ENCODE assay signal across 17 cellular contexts in the genomic region with DNA sequence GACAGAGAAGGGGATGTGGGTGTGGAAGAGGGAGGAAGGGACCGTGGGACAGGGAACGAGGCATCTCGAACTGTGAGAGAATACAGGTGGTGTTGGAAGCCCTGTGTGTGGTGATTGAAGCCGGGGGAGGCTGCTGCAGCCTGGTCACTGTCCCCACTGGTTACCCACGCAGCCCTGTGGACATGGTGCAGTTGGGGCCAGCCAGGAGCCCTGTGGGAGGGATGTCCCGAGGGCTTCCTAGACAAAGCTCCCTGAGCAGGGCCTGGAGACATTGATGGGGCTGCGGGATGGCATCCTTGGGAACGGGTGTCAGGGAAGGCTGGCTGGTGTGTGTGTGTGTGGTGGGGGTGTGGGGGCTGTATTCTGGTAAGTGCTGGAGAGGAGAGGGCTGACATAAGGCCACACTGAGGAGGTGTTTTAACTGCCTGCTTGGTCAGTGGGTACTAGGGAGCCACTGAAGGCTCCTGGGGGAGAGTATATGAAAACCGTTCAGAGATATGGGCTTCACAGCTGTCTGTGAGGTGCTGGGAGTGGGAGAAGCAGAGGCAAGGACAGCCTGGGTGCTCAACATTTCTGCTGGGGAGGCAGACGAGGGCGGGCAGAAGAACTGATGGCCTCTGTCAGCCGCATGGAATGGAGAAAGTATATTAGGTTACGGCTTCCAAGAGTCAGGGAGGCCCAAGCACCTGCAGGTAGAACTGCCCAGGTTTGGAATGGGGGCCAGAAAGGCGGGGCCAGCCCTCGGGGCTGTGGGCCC. TPM values are rescaled to one million over a fixed set of nuclear protein-coding genes. Genes with fewer than 3 reads are reported as not detected.
DNase-seq lines count a peak whose midpoint lies in the region; ATAC-seq and TF ChIP-seq lines count a peak whose summit lies in the region.
"Had no signal": no experiment of that assay in that cellular context is flagged by ENCODE, and none has a peak within 500 bp of the region (broad histone marks: within the 10 kb centered on the region; RNA-seq: fewer than 3 reads in every experiment).

No MANE protein-coding gene starts in this region.

- H3K4me1 ChIP-seq in RWPE2 (ENCODE audit: insufficient read depth, poor library complexity, severe bottlenecking) (no peaks in the 10 kb centered on the region), lower lobe of right lung (peaks cover 18% of the 10 kb centered on the region), skeletal muscle tissue (ENCODE audit: control insufficient read depth in 3 of 3, insufficient read depth in 3 of 3, low read length in 3 of 3) (peaks cover 84 to 95% (median 92%) of the 10 kb centered on the region in 3 donors)
- H3K4me1 ChIP-seq: SJCRH30 had no signal

- H3K36me3 ChIP-seq in RWPE2 (ENCODE audit: low read depth) (no peaks in the 10 kb centered on the region), lower lobe of right lung (no peaks in the 10 kb centered on the region), skeletal muscle tissue (ENCODE audit: control insufficient read depth in 3 of 3, insufficient read depth in 3 of 3, low read length in 3 of 3) (no peaks in the 10 kb centered on the region)
- H3K36me3 ChIP-seq: SJCRH30 had no signal

- H3K27ac Mint-ChIP-seq in chondrocyte (ENCODE audit: unreplicated experiment): peak overlapping the region; percentile 30
- H3K27ac Mint-ChIP-seq: activated CD4-positive, alpha-beta T cell treated with anti-CD3 and anti-CD28 coated beads for 36 hours; HFFc6 had no signal

- intact Hi-C loops in lower lobe of right lung (cut with DNase I): no loop called here

- no peaks in the 10 kb centered on the region for H3K27me3 ChIP-seq in RWPE2 (ENCODE audit: insufficient read depth, poor library complexity, severe bottlenecking)
- no peaks in the 10 kb centered on the region for H3K27me3 ChIP-seq in lower lobe of right lung (ENCODE audit: low read depth)
- no peaks in the 10 kb centered on the region for H3K27me3 ChIP-seq in skeletal muscle tissue (ENCODE audit: control insufficient read depth in 3 of 3, insufficient read depth in 3 of 3, low read length in 3 of 3)

- peak; percentile 45 for DNase-seq in RWPE2 (ENCODE audit: low spot score)
- peak; percentile 70 for DNase-seq in chondrocyte (ENCODE audit: low spot score)
- DNase-seq in lower lobe of right lung: peak; percentile 35
- DNase-seq in NCI-H1092 treated with DMSO at 0.1 percent for 48 hours (lab: John Stamatoyannopoulos, UW): no peak
- DNase-seq in stimulated activated CD4-positive, alpha-beta T cell treated with anti-CD3 and anti-CD28 coated beads, Interleukin-12 subunit alpha, Interleukin-12 subunit beta, amount 100 ng/mL, for 4 hours: no peak
- DNase-seq: activated CD4-positive, alpha-beta T cell treated with anti-CD3 and anti-CD28 coated beads for 36 hours; activated naive CD4-positive, alpha-beta T cell; effector memory CD4-positive, alpha-beta T cell; HFFc6; NCI-H187; NCI-H446 treated with DMSO at 0.1 percent for 48 hours; SJCRH30 had no signal

- no peaks in the 10 kb centered on the region for H3K36me3 Mint-ChIP-seq in chondrocyte (ENCODE audit: low read depth)

- H3K4me3 ChIP-seq in RWPE2 (ENCODE audit: severe bottlenecking): no peak overlapping the region
- H3K4me3 ChIP-seq in lower lobe of right lung: no peak overlapping the region
- no peak overlapping the region for H3K4me3 ChIP-seq in skeletal muscle tissue (ENCODE audit: low read length in 3 of 3)
- H3K4me3 ChIP-seq: SJCRH30 had no signal

- peaks cover 59% of the 10 kb centered on the region for H3K4me1 Mint-ChIP-seq in chondrocyte (ENCODE audit: low read depth)
- H3K4me1 Mint-ChIP-seq: activated CD4-positive, alpha-beta T cell treated with anti-CD3 and anti-CD28 coated beads for 36 hours had no signal

- H3K27me3 Mint-ChIP-seq in chondrocyte (ENCODE audit: low read depth): peaks cover 4% of the 10 kb centered on the region
- H3K27me3 Mint-ChIP-seq: activated CD4-positive, alpha-beta T cell treated with anti-CD3 and anti-CD28 coated beads for 36 hours had no signal

- H3K9me3 Mint-ChIP-seq in chondrocyte (ENCODE audit: low read depth): no peaks in the 10 kb centered on the region

- peak overlapping the region in 2 of 3 donors; percentile 52 to 81 for H3K9ac ChIP-seq in skeletal muscle tissue (ENCODE audit: low read depth in 1 of 3, low read length in 3 of 3)

- H3K27ac ChIP-seq in RWPE2 (ENCODE audit: poor library complexity, severe bottlenecking) (no peak overlapping the region), lower lobe of right lung (no peak overlapping the region), skeletal muscle tissue (ENCODE audit: low read depth, low read length) (peak overlapping the region; percentile 86)
- H3K27ac ChIP-seq: C4-2B, SJCRH30 had no signal

- TF ChIP-seq CTCF in RWPE2 (IDR thresholded peaks at IDR 0.05; ENCODE audit: poor library complexity, severe bottlenecking): no peak
- no peak for TF ChIP-seq CTCF in chondrocyte (IDR thresholded peaks at IDR 0.05)
- TF ChIP-seq CTCF in lower lobe of right lung (IDR thresholded peaks at IDR 0.05): no peak

- H3K4me3 Mint-ChIP-seq in chondrocyte (ENCODE audit: unreplicated experiment): no peak overlapping the region
- H3K4me3 Mint-ChIP-seq: activated CD4-positive, alpha-beta T cell treated with anti-CD3 and anti-CD28 coated beads for 36 hours; HFFc6 had no signal

- H3K9me3 ChIP-seq in RWPE2 (ENCODE audit: severe bottlenecking): no peaks in the 10 kb centered on the region
- H3K9me3 ChIP-seq in lower lobe of right lung: no peaks in the 10 kb centered on the region
- no peaks in the 10 kb centered on the region for H3K9me3 ChIP-seq in skeletal muscle tissue (ENCODE audit: control insufficient read depth in 3 of 3, low read length in 3 of 3)
- H3K9me3 ChIP-seq: SJCRH30 had no signal

- ATAC-seq in RWPE2 (ENCODE audit: low read depth) (no peak), lower lobe of right lung (no peak), HG03354 (IDR thresholded peaks at IDR 0.05; ENCODE audit: poor library complexity, severe bottlenecking, unreplicated experiment) (no peak)
- ATAC-seq: activated CD4-positive, alpha-beta T cell treated with anti-CD3 and anti-CD28 coated beads for 36 hours; left colon had no signal

RNA-seq across cellular contexts. Expression of a gene that starts 20.0 kb away (rescaled TPM):
- total RNA-seq in chondrocyte: 0.44 to 3.3 TPM (median 2.3 TPM) in 3 replicates
- total RNA-seq in lower lobe of right lung: 7.7 TPM
- 4.7 TPM for total RNA-seq in skeletal muscle tissue
- total RNA-seq: HFFc6, pulmonary artery endothelial cell, SJCRH30 had no signal

Comparison
In these comparisons a context has a peak if more than half of its experiments do, and no peak if none do; other contexts are left out.
1. DNase-seq: peak in RWPE2 (single experiment), chondrocyte (single experiment) and lower lobe of right lung (single experiment); none in NCI-H1092 treated with DMSO at 0.1 percent for 48 hours (single experiment) and stimulated activated CD4-positive, alpha-beta T cell treated with anti-CD3 and anti-CD28 coated beads, Interleukin-12 subunit alpha, Interleukin-12 subunit beta, amount 100 ng/mL, for 4 hours (single experiment).